Comparison of ENCODE assay signal across 36 cellular contexts in the genomic region with DNA sequence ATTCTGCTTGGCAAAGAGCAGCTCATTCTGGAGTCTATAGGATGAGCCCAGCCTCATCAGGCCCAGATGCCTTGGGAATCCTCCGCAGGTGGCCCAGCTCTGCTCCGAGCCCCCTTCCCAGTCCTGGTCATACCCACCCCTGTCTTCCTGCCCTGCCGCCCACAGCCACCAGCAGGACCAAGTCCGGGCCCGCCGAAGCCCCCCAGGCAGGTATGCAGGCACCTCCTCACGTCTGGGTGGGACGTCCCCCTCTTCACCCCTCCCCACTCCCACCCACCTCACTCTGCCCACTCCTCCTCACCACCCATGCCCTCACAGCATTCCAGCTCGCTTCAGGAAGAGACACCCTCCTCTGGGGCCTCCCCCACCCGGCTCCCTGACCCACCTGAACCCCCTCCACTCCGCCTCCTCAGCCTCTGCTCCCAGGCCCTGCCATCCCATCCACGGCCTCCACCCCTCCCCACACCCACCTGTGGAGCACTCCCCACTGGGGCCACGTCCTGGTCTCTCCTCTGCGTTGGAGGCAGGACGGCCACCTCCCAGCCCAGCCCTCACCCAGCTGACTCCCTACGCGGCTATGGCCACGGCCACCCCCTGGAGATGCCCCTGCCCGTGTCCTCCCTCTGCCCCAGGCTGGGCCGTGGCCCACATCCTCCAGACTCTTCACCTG. TPM values are rescaled to one million over a fixed set of nuclear protein-coding genes. Genes with fewer than 3 reads are reported as not detected.
"Had no signal": no experiment of that assay in that cellular context is flagged by ENCODE, and none has a peak within 500 bp of the region (broad histone marks: within the 10 kb centered on the region; RNA-seq: fewer than 3 reads in every experiment).

No MANE protein-coding gene starts in this region.

- FAIRE-seq: astrocyte had no signal

- H3K4me3 ChIP-seq: adrenal gland, body of pancreas, breast epithelium, Peyer's patch had no signal

- H3K9ac ChIP-seq: KMS-11 had no signal

- H3K4me2 ChIP-seq: KMS-11 had no signal

- H3K27me3 ChIP-seq: adrenal gland, body of pancreas, Peyer's patch had no signal

- H3K9me3 ChIP-seq: adrenal gland, body of pancreas, Peyer's patch had no signal

- ATAC-seq: activated CD8-positive, alpha-beta T cell treated with anti-CD3 and anti-CD28 coated beads for 36 hours; activated T-cell treated with anti-CD3 and anti-CD28 coated beads, Interleukin-2, amount 50 U/mL, for 72 hours; activated T-helper 17 cell treated with anti-CD3 and anti-CD28 coated beads, Interleukin-2, amount 50 U/mL, for 72 hours; body of pancreas; PC-3; Right ventricle myocardium inferior had no signal

- H3K27ac ChIP-seq: adrenal gland, body of pancreas, breast epithelium, KMS-11, Peyer's patch, VCaP had no signal

- H3K36me3 ChIP-seq: adrenal gland, breast epithelium, Peyer's patch had no signal

- DNase-seq: activated CD4-positive, alpha-beta T cell treated with anti-CD3 and anti-CD28 coated beads, Interleukin-2, amount 10 ng/mL, durations not matched to agents 24 days and 14 days; activated CD4-positive, alpha-beta T cell treated with anti-CD3 and anti-CD28 coated beads, Interleukin-2, amount 50 U/mL, for 4 hours; activated CD8-positive, alpha-beta T cell treated with anti-CD3 and anti-CD28 coated beads for 36 hours; activated effector memory CD4-positive, alpha-beta T cell treated with anti-CD3 and anti-CD28 coated beads, Interleukin-2, amount 50 U/mL, for 16 hours; activated naive CD4-positive, alpha-beta T cell; activated T-cell treated with anti-CD3 and anti-CD28 coated beads, Interleukin-2, amount 50 U/mL, for 1 hour; activated T-cell treated with anti-CD3 and anti-CD28 coated beads, Interleukin-2, amount 50 U/mL, for 72 hours; adrenal gland; body of pancreas; MM.1S; NCI-H1092 treated with DMSO at 0.1 percent for 48 hours; NCI-H1417; NCI-H146; NCI-H187; NCI-H2029 treated with DMSO at 0.1 percent for 48 hours; NCI-H2107; NCI-H2171; NCI-H510A; NCI-H526; NCI-H748 treated with DMSO at 0.1 percent for 48 hours; NK-92 treated with Interleukin-12 subunit alpha and Interleukin-12 subunit beta, amount 100 ng/mL, for 24 hours; PC-3; Peyer's patch; RPMI8226; SW 1271; T-helper 1 cell; T-helper 2 cell; T-helper 9 cell had no signal

- H3K4me1 ChIP-seq: adrenal gland, body of pancreas, breast epithelium, Peyer's patch had no signal

RNA-seq across cellular contexts. Expression of gene KCNQ2, which starts 43.4 kb away (rescaled TPM):
- total RNA-seq: activated CD4-positive, alpha-beta T cell treated with anti-CD3 and anti-CD28 coated beads, Interleukin-2, amount 10 ng/mL, durations not matched to agents 24 days and 14 days; activated CD8-positive, alpha-beta memory T cell treated with anti-CD3 and anti-CD28 coated beads for 36 hours; activated CD8-positive, alpha-beta T cell treated with anti-CD3 and anti-CD28 coated beads for 36 hours; breast epithelium; LHCN-M2; PC-3; Peyer's patch had no signal
